In the genomic region with DNA sequence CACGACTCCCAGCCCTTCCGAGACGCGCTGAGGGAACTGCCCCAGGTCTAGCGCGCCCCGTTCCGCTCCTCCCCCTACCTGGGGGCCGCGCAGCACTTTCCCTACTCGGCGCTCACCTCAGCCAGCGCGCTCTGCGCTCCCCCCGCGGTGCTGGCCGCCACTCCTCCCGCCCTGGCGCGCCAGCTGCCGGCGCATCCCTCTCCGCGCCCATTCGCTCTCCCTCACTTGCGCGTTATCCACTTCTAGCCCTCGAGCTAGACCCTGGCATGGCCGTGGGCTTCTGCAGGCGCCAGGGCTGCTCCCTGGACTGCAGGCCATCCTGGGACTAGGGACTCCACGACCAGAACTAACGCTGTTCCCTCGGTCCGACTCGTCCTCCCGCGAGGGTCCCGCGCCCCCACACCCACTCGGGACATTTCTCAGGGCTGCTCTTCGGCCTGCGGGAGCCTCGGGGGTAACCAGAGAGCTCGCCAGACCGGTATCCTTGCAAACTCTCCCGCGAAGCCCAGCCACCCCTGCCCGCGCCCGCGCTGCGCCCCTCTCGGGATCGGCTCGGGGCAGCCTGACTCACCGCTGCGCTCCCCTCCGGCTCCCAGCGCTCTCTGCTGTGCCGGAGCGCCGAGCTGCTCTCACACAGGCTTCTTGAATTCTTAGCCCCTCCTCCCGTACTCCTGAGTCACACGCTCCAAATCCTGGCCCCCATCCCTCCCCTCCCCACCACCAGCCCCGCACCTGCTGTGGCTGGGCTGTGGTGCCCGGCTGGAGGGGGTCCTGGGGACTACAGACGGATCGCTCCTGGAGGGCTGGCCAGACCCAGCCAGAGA, we compare ENCODE assay signal across 9 cellular contexts. TPM values are rescaled to one million over a fixed set of nuclear protein-coding genes. Genes with fewer than 3 reads are reported as not detected.
DNase-seq lines count a peak whose midpoint lies in the region; ATAC-seq, FAIRE-seq and TF ChIP-seq lines count a peak whose summit lies in the region.
"Had no signal": no experiment of that assay in that cellular context is flagged by ENCODE, and none has a peak within 500 bp of the region (broad histone marks: within the 10 kb centered on the region; RNA-seq: fewer than 3 reads in every experiment).

A gene (minus strand): TSS at position 617 of the 824 bp plus-strand sequence. CDS start 51,454 bp downstream, outside the sequence.

- no peaks in the 10 kb centered on the region for H3K79me1 ChIP-seq in neuronal stem cell (ENCODE audit: low read depth, low read length)

- no peak within 1 kb of the TSS for H3K4me3 Mint-ChIP-seq in Calu3 (ENCODE audit: low read depth, unreplicated experiment)
- H3K4me3 Mint-ChIP-seq: activated naive CD8-positive, alpha-beta T cell had no signal

- H4K91ac ChIP-seq in neuronal stem cell (ENCODE audit: low read depth, low read length, poor library complexity) = no peak within 1 kb of the TSS

- peak in 2 of 4 donors; percentile 17 to 35 for TF ChIP-seq POLR2A in esophagus squamous epithelium (IDR thresholded peaks at IDR 0.05)

- H2BK5ac ChIP-seq in neuronal stem cell (ENCODE audit: low read length) = peak within 1 kb of the TSS; percentile 2

- H2AK5ac ChIP-seq in neuronal stem cell (ENCODE audit: low read depth, low read length) = peak within 1 kb of the TSS; percentile 16

- peak within 1 kb of the TSS; percentile 34 for H3K23ac ChIP-seq in neuronal stem cell (ENCODE audit: low read depth, low read length, poor library complexity)

- no peak within 1 kb of the TSS for H4K8ac ChIP-seq in neuronal stem cell (ENCODE audit: low read depth, low read length)

- peak within 1 kb of the TSS; percentile 86 for H3K18ac ChIP-seq in neuronal stem cell (ENCODE audit: low read length)

- H3K27ac ChIP-seq in esophagus squamous epithelium (peak within 1 kb of the TSS; percentile 32 to 79 (median 70)), neuronal stem cell (replicated peaks; ENCODE audit: low read length) (no peak within 1 kb of the TSS)

- H3K9me3 ChIP-seq in esophagus squamous epithelium (no peaks in the 10 kb centered on the region), neuronal stem cell (replicated peaks in 1 of 2; ENCODE audit: control insufficient read depth in 2 of 2, insufficient read depth in 1 of 2, low read depth in 1 of 2, low read length in 2 of 2) (no peaks in the 10 kb centered on the region)

- no peak for FAIRE-seq in D721Med (lab: Jason Lieb, UNC)

- peaks cover 72% of the 10 kb centered on the region for H3K27me3 Mint-ChIP-seq in Calu3 (ENCODE audit: unreplicated experiment)

- CTCF ChIA-PET in Calu3 (lab: Charles Lee) = no interaction called here

- peak; percentile 60 for DNase-seq in D721Med (ENCODE audit: insufficient read length, low spot score)
- peak; percentile 41 for DNase-seq in NCI-H2171 (lab: John Stamatoyannopoulos, UW)
- DNase-seq in esophagus squamous epithelium (lab: John Stamatoyannopoulos, UW) = no peak
- DNase-seq in neuronal stem cell (ENCODE audit: low spot score) = peak; percentile 70
- DNase-seq in Calu3 = no peak
- DNase-seq in SKM-1 (lab: John Stamatoyannopoulos, UW; ENCODE audit: unreplicated experiment) = no peak
- DNase-seq in NCI-H2029 treated with DMSO at 0.1 percent for 48 hours (lab: John Stamatoyannopoulos, UW) = no peak

- intact Hi-C loops in esophagus squamous epithelium (cut with DNase I) (no loop called here), Calu3 (cut with micrococcal nuclease; ENCODE audit: unreplicated experiment) (no loop called here)

- no peak within 1 kb of the TSS for H3K27ac Mint-ChIP-seq in Calu3 (ENCODE audit: unreplicated experiment)
- H3K27ac Mint-ChIP-seq: activated naive CD8-positive, alpha-beta T cell had no signal

- H3K4me1 ChIP-seq in esophagus squamous epithelium (peaks cover 6 to 46% (median 17%) of the 10 kb centered on the region in 3 donors), neuronal stem cell (ENCODE audit: control insufficient read depth in 2 of 2, insufficient read depth in 1 of 2, low read depth in 1 of 2, low read length in 2 of 2) (peaks cover 0 to 10% of the 10 kb centered on the region in 2 donors)

- H3K36me3 ChIP-seq in esophagus squamous epithelium (no peaks in the 10 kb centered on the region), neuronal stem cell (replicated peaks in 1 of 2; ENCODE audit: control insufficient read depth in 2 of 2, insufficient read depth in 2 of 2, low read length in 2 of 2) (no peaks in the 10 kb centered on the region)

- H3K9me3 Mint-ChIP-seq in Calu3 (ENCODE audit: low read depth, unreplicated experiment) = no peaks in the 10 kb centered on the region

- H2BK120ac ChIP-seq in neuronal stem cell (ENCODE audit: low read depth, low read length) = peak within 1 kb of the TSS; percentile 87

- H3K36me3 Mint-ChIP-seq in Calu3 (ENCODE audit: insufficient read depth, unreplicated experiment) = no peaks in the 10 kb centered on the region
- H3K36me3 Mint-ChIP-seq: activated naive CD8-positive, alpha-beta T cell had no signal

- no peak within 1 kb of the TSS for H3K4ac ChIP-seq in neuronal stem cell (ENCODE audit: low read length)

- H3K14ac ChIP-seq in neuronal stem cell (ENCODE audit: low read length) = no peak within 1 kb of the TSS

- H3K4me3 ChIP-seq in esophagus squamous epithelium (peak within 1 kb of the TSS; percentile 34 to 66 (median 50)), neuronal stem cell (ENCODE audit: low read length in 2 of 2) (peak within 1 kb of the TSS in 1 of 2 donors; percentile 88)

- TF ChIP-seq CTCF in D721Med (IDR thresholded peaks at IDR 0.05; ENCODE audit: insufficient read depth, missing control alignments) (no peak), esophagus squamous epithelium (IDR thresholded peaks at IDR 0.05) (no peak), Calu3 (IDR thresholded peaks at IDR 0.05; ENCODE audit: unreplicated experiment) (no peak)

- no peak within 1 kb of the TSS for H2BK12ac ChIP-seq in neuronal stem cell (ENCODE audit: low read length)

- peak within 1 kb of the TSS; percentile 92 for H3K4me2 ChIP-seq in neuronal stem cell (ENCODE audit: insufficient read depth, low read length, poor library complexity, severe bottlenecking)

- peaks cover 0 to 64% (median 2%) of the 10 kb centered on the region in 4 donors for H3K27me3 ChIP-seq in esophagus squamous epithelium
- H3K27me3 ChIP-seq in neuronal stem cell (ENCODE audit: control insufficient read depth in 3 of 3, insufficient read depth in 3 of 3, low read depth in 1 of 3, low read length in 3 of 3) = peaks cover 0 to 55% (median 16%) of the 10 kb centered on the region in 3 experiments

- H3K9ac ChIP-seq in neuronal stem cell (ENCODE audit: low read depth, low read length, poor library complexity) = peak within 1 kb of the TSS; percentile 84

- H2BK15ac ChIP-seq in neuronal stem cell (ENCODE audit: low read length) = peak within 1 kb of the TSS; percentile 55

- 0 to 1% methylated on average over 3 to 45 of the region's 69 CpGs for WGBS in esophagus squamous epithelium, 2 donors
- WGBS in neuronal stem cell (ENCODE audit: extremely low coverage in 2 of 2, insufficient read length in 2 of 2, insufficient replicate concordance in 1 of 2), 2 donors = no CpG with 5 or more reads among the region's 69 CpGs

- no peak for ATAC-seq in GM21367 (IDR thresholded peaks at IDR 0.05; ENCODE audit: unreplicated experiment)

- H2AFZ ChIP-seq in neuronal stem cell (ENCODE audit: low read length) = no peak within 1 kb of the TSS

- no peaks in the 10 kb centered on the region for H3K4me1 Mint-ChIP-seq in Calu3 (ENCODE audit: low read depth, unreplicated experiment)

- no TSS peak for BruUV-seq in Calu3 (replicated peaks; lab: Mats Ljungman, UMichigan)

RNA-seq across cellular contexts. Expression of the gene that starts here (rescaled TPM):
- 1 to 10 TPM in 1 of 4 donors, not detected in 3; 1.9 TPM for total RNA-seq in esophagus squamous epithelium
- 1.0 TPM for polyA plus RNA-seq in neuronal stem cell (2013, experiment 1 of 2)
- 1.1 TPM for polyA plus RNA-seq in neuronal stem cell (2013, experiment 2 of 2)
- not detected in 2 replicates for total RNA-seq in Calu3 (2022)

Comparison
In these comparisons a context has a peak if more than half of its experiments do, and no peak if none do; other contexts are left out.
1. DNase-seq: peak in D721Med (single experiment), NCI-H2171 (single experiment) and neuronal stem cell (single experiment); none in esophagus squamous epithelium (single experiment), Calu3 (single experiment), SKM-1 (single experiment) and NCI-H2029 treated with DMSO at 0.1 percent for 48 hours (single experiment).